In the genomic region with DNA sequence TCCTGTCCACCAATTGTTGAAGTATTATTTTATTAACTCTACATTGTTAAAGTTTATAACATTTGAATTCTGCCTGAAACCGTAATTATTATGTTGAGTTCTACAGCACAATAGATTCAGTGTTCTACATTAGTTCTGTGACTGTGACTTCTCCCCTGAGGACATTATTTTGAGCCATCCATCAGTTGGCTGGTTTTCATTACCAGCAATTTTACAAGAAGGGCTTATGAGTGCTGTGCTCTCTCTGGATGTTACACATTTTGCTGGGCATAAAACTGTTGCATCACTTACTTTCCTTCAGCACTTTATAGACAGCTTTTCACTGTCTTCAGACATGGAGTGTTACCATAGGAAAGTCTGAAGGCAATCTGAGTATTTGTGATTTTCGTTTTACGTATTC, we compare ENCODE assay signal across 18 cellular contexts.
"Had no signal": no experiment of that assay in that cellular context is flagged by ENCODE, and none has a peak within 500 bp of the region (broad histone marks: within the 10 kb centered on the region; RNA-seq: fewer than 3 reads in every experiment).

No MANE protein-coding gene starts in this region.

- H3K4me1 ChIP-seq: gastroesophageal sphincter, right atrium auricular region, stomach, transverse colon had no signal

- H3K36me3 Mint-ChIP-seq: naive thymus-derived CD8-positive, alpha-beta T cell had no signal

- DNase-seq: cortex of kidney; dorsolateral prefrontal cortex; effector CD8-positive, alpha-beta T cell; kidney glomerular epithelial cell; naive thymus-derived CD8-positive, alpha-beta T cell; ovary; small intestine; stimulated activated CD4-positive, alpha-beta T cell treated with anti-CD3 and anti-CD28 coated beads, Interleukin-12 subunit alpha, Interleukin-12 subunit beta, amount 100 ng/mL, for 4 hours; stimulated activated naive CD4-positive, alpha-beta T cell; stomach; substantia nigra; transverse colon had no signal

- H3K27ac Mint-ChIP-seq: naive thymus-derived CD8-positive, alpha-beta T cell had no signal

- H3K27me3 ChIP-seq: dorsolateral prefrontal cortex, gastroesophageal sphincter, hepatocyte, ovary, right atrium auricular region, stomach, transverse colon had no signal

- H3K4me3 ChIP-seq: dorsolateral prefrontal cortex, gastroesophageal sphincter, hepatocyte, ovary, right atrium auricular region, stomach, thoracic aorta, transverse colon had no signal

- H3K27ac ChIP-seq: dorsolateral prefrontal cortex, gastroesophageal sphincter, hepatocyte, ovary, right atrium auricular region, stomach, thoracic aorta, transverse colon had no signal

- H3K4me1 Mint-ChIP-seq: naive thymus-derived CD8-positive, alpha-beta T cell had no signal

- H3K4me2 ChIP-seq: hepatocyte had no signal

- H3K79me2 ChIP-seq: hepatocyte had no signal

- H3K36me3 ChIP-seq: gastroesophageal sphincter, ovary, right atrium auricular region, stomach, thoracic aorta, transverse colon had no signal

- H3K4me3 Mint-ChIP-seq: naive thymus-derived CD8-positive, alpha-beta T cell; neural crest cell had no signal

- H3K27me3 Mint-ChIP-seq: naive thymus-derived CD8-positive, alpha-beta T cell had no signal

- H3K9me3 ChIP-seq: gastroesophageal sphincter, ovary, thoracic aorta, transverse colon had no signal

- H2AFZ ChIP-seq: hepatocyte had no signal

- ATAC-seq: esophagus mucosa; gastroesophageal sphincter; naive thymus-derived CD8-positive, alpha-beta T cell had no signal
